8 cellular contexts compared by ENCODE assay signal in the genomic region with DNA sequence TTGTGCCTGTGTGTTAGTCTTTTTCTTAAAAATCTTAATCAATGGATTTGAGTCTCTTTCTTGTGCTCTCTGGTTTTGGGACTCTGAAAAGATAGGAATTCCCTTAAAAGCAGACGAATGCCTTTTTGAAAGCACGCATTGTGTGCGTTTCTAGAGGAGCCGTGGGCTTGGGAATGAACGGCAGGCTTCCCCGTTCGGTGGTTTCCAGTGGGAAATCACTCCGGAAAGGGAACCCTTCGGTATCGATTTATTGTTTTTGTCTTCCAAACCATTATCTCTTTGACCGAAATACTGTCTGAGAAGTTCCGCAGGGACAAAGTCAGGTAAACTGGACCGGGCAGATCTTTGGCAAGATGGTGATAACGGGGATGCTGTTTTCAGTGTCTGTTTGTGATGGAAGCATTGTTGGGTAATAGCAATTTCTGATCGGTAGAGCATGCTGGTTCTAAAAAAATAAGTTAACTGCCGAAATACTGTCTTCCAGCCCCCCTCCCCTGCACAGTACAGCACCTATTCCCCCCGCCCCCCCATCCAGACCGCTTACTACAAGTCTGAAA. TPM values are rescaled to one million over a fixed set of nuclear protein-coding genes. Genes with fewer than 3 reads are reported as not detected.
A peak's percentile ranks its signal among the peaks of the same experiment; 100 is the strongest.
DNase-seq lines count a peak whose midpoint lies in the region; ATAC-seq and TF ChIP-seq lines count a peak whose summit lies in the region.

No MANE protein-coding gene starts in this region.

- H3K4me1 ChIP-seq in SJSA1 (replicated peaks), result peaks cover 34% of the 10 kb centered on the region
- peaks cover 15% of the 10 kb centered on the region for H3K4me1 ChIP-seq in foreskin keratinocyte

- H3K36me3 ChIP-seq in SJSA1, result peaks cover 6% of the 10 kb centered on the region

- DNase-seq in NCI-H2107 treated with DMSO at 0.1 percent for 48 hours (lab: John Stamatoyannopoulos, UW; ENCODE audit: unreplicated experiment) (peak; percentile 57), NCI-H2107 (lab: John Stamatoyannopoulos, UW) (no peak), SJSA1 (ENCODE audit: low read depth in 1 of 2, low spot score in 2 of 2) (no peak), foreskin keratinocyte (no peak), skeletal muscle cell (ENCODE audit: low read depth) (no peak), HCEC 1CT (no peak)

- H3K27me3 ChIP-seq in SJSA1 (replicated peaks) (no peaks in the 10 kb centered on the region), foreskin keratinocyte (no peaks in the 10 kb centered on the region)

- no peak for ATAC-seq in foreskin keratinocyte
- no peak for ATAC-seq in HG03439 (IDR thresholded peaks at IDR 0.05; ENCODE audit: unreplicated experiment)
- ATAC-seq in GM21723 (IDR thresholded peaks at IDR 0.05; ENCODE audit: unreplicated experiment), result no peak

- TF ChIP-seq CTCF in foreskin keratinocyte (conservative IDR thresholded peaks at IDR 0.05), result no peak

- H3K9me3 ChIP-seq in SJSA1 (replicated peaks), result no peaks in the 10 kb centered on the region

- H3K4me3 ChIP-seq in SJSA1 (peak overlapping the region; percentile 92), skeletal muscle cell (ENCODE audit: low read depth, low read length) (peak overlapping the region; percentile 74)

- H3K27ac ChIP-seq in SJSA1, result peak overlapping the region; percentile 38
- H3K27ac ChIP-seq in foreskin keratinocyte, result peak overlapping the region; percentile 5

RNA-seq across cellular contexts. Expression of a gene that starts 0.4 kb away (rescaled TPM):
- total RNA-seq in SJSA1 (2014; rRNA removed; shearing (Covaris generic)), result 9.9 and 12.6 TPM in 2 replicates
- 5.8 and 9.8 TPM in 2 replicates for total RNA-seq in foreskin keratinocyte
- 0.94 and 1.1 TPM in 2 replicates for polyA plus RNA-seq in foreskin keratinocyte
